Comparison of ENCODE assay signal across 8 cellular contexts in the genomic region with DNA sequence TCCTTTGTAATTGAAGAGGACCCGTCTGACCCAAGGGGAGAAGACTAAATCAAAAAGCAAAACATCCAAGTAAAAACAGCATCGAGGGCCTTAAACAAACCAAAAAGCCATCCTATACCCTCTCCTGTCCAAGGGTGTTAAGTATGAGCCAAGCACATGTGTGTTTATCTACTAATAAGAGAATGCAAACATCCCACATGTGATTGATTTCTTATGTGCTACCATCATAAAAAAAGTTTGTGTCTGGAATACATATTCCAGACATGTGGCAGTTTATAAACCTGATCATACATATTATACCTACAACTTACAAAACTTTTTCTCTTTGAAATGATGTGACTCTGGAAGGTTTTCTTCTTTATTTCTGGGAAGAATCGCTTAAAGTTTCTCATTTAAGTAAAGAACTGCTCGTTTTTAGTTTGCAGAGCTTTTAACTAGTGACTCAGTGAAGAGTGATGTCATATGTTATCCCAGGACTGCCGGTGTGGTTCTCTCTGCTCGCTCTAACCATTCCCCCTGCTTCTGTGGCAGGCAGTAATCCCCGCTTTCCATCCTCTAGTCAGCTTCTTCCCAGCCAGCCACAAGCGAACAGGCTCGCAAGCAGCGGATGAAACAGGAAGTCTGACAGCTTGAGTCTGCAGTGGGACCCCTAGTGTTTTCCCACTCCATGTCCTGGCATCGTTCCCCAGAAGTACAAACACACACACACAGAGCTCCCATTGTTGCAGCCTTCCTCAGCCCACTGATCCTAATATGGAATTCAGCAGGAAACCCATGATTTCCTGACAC. TPM values are rescaled to one million over a fixed set of nuclear protein-coding genes. Genes with fewer than 3 reads are reported as not detected.
DNase-seq lines count a peak whose midpoint lies in the region; ATAC-seq, FAIRE-seq and TF ChIP-seq lines count a peak whose summit lies in the region.

No MANE protein-coding gene starts in this region.

- no peak overlapping the region for H4K91ac ChIP-seq in neuronal stem cell (ENCODE audit: low read depth, low read length, poor library complexity)

- peak overlapping the region; percentile 2 for H3K18ac ChIP-seq in neuronal stem cell (ENCODE audit: low read length)

- ATAC-seq in SK-N-SH treated with all-trans-retinoic acid at 6 μM for 48 hours (peak; percentile 96), HG03175 (IDR thresholded peaks at IDR 0.05; ENCODE audit: unreplicated experiment) (no peak), HG02678 (IDR thresholded peaks at IDR 0.05; ENCODE audit: unreplicated experiment) (no peak)

- WGBS in neuronal stem cell (ENCODE audit: extremely low coverage in 2 of 2, insufficient read length in 2 of 2, insufficient replicate concordance in 1 of 2), 2 donors, result no CpG with 5 or more reads among the region's 11 CpGs

- H3K79me2 ChIP-seq in ACC112 (ENCODE audit: control insufficient read depth, insufficient read depth, low read length, unreplicated experiment), result no peaks in the 10 kb centered on the region

- H3K9ac ChIP-seq in neuronal stem cell (ENCODE audit: low read depth, low read length, poor library complexity), result no peak overlapping the region

- H2BK120ac ChIP-seq in neuronal stem cell (ENCODE audit: low read depth, low read length), result no peak overlapping the region

- no peak overlapping the region for H3K23ac ChIP-seq in neuronal stem cell (ENCODE audit: low read depth, low read length, poor library complexity)

- DNase-seq in HuH-7 (ENCODE audit: low spot score) (peak; percentile 15), frontal cortex (ENCODE audit: low spot score in 2 of 2) (peak; percentile 3 to 28), neuronal stem cell (ENCODE audit: low spot score) (peak; percentile 48), NCI-H2196 (lab: John Stamatoyannopoulos, UW; ENCODE audit: unreplicated experiment) (no peak)

- H3K9me3 ChIP-seq in neuronal stem cell (replicated peaks in 1 of 2; ENCODE audit: control insufficient read depth in 2 of 2, insufficient read depth in 1 of 2, low read depth in 1 of 2, low read length in 2 of 2), result no peaks in the 10 kb centered on the region

- no peak overlapping the region for H4K8ac ChIP-seq in neuronal stem cell (ENCODE audit: low read depth, low read length)

- peak overlapping the region; percentile 62 for H3K4me3 ChIP-seq in ACC112 (ENCODE audit: low read depth, low read length)
- H3K4me3 ChIP-seq in neuronal stem cell (ENCODE audit: low read length in 2 of 2), result peak overlapping the region in 1 of 2 donors; percentile 43

- no peak overlapping the region for H2BK5ac ChIP-seq in neuronal stem cell (ENCODE audit: low read length)

- no peak overlapping the region for H3K4ac ChIP-seq in neuronal stem cell (ENCODE audit: low read length)

- H3K4me2 ChIP-seq in neuronal stem cell (ENCODE audit: insufficient read depth, low read length, poor library complexity, severe bottlenecking), result peak overlapping the region; percentile 53

- H3K14ac ChIP-seq in neuronal stem cell (ENCODE audit: low read length), result no peak overlapping the region

- H3K36me3 ChIP-seq in ACC112 (ENCODE audit: insufficient read depth, low read length), result no peaks in the 10 kb centered on the region
- H3K36me3 ChIP-seq in neuronal stem cell (replicated peaks in 1 of 2; ENCODE audit: control insufficient read depth in 2 of 2, insufficient read depth in 2 of 2, low read length in 2 of 2), result no peaks in the 10 kb centered on the region

- H3K27ac ChIP-seq in ACC112 (ENCODE audit: low read depth, low read length) (peak overlapping the region; percentile 39), neuronal stem cell (replicated peaks; ENCODE audit: low read length) (peak overlapping the region; percentile 27)

- H3K4me1 ChIP-seq in ACC112 (ENCODE audit: control insufficient read depth, insufficient read depth, low read length, unreplicated experiment) (peaks cover 14% of the 10 kb centered on the region), neuronal stem cell (ENCODE audit: control insufficient read depth in 2 of 2, insufficient read depth in 1 of 2, low read depth in 1 of 2, low read length in 2 of 2) (peaks cover 5 to 10% of the 10 kb centered on the region in 2 donors)

- no peak for FAIRE-seq in frontal cortex (lab: Jason Lieb, UNC)

- H2BK12ac ChIP-seq in neuronal stem cell (ENCODE audit: low read length), result no peak overlapping the region

- no peaks in the 10 kb centered on the region for H3K27me3 ChIP-seq in ACC112 (ENCODE audit: insufficient read depth, low read length)
- H3K27me3 ChIP-seq in neuronal stem cell (ENCODE audit: control insufficient read depth in 3 of 3, insufficient read depth in 3 of 3, low read depth in 1 of 3, low read length in 3 of 3), result peaks cover 0 to 3% (median 0%) of the 10 kb centered on the region in 3 experiments

- H2AK5ac ChIP-seq in neuronal stem cell (ENCODE audit: low read depth, low read length), result no peak overlapping the region

- no peak overlapping the region for H2BK15ac ChIP-seq in neuronal stem cell (ENCODE audit: low read length)

- H2AFZ ChIP-seq in ACC112 (ENCODE audit: low read length, unreplicated experiment) (peak overlapping the region; percentile 62), neuronal stem cell (ENCODE audit: low read length) (peak overlapping the region; percentile 86)

- H3K79me1 ChIP-seq in neuronal stem cell (ENCODE audit: low read depth, low read length), result no peaks in the 10 kb centered on the region

TF ChIP-seq in SK-N-SH treated with all-trans-retinoic acid at 6 μM for 48 hours, 23 proteins besides CTCF, POLR2A, EP300 and RAD21 (continues in another document):
- TF ChIP-seq, protein P1, sequence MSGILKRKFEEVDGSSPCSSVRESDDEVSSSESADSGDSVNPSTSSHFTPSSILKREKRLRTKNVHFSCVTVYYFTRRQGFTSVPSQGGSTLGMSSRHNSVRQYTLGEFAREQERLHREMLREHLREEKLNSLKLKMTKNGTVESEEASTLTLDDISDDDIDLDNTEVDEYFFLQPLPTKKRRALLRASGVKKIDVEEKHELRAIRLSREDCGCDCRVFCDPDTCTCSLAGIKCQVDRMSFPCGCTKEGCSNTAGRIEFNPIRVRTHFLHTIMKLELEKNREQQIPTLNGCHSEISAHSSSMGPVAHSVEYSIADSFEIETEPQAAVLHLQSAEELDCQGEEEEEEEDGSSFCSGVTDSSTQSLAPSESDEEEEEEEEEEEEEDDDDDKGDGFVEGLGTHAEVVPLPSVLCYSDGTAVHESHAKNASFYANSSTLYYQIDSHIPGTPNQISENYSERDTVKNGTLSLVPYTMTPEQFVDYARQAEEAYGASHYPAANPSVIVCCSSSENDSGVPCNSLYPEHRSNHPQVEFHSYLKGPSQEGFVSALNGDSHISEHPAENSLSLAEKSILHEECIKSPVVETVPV (CRISPR knock-in tag; IDR thresholded peaks at IDR 0.05), result no peak
- TF ChIP-seq ZFP3 (CRISPR knock-in tag; IDR thresholded peaks at IDR 0.05) (no peak), RARB (CRISPR knock-in tag; IDR thresholded peaks at IDR 0.05) (no peak), CSDC2 (CRISPR knock-in tag; IDR thresholded peaks at IDR 0.05) (no peak), ZNF565 (CRISPR knock-in tag; conservative IDR thresholded peaks at IDR 0.05; ENCODE audit: low read depth) (no peak), BACH2 (CRISPR knock-in tag; IDR thresholded peaks at IDR 0.05; ENCODE audit: borderline replicate concordance) (no peak), ZC3H10 (CRISPR knock-in tag; IDR thresholded peaks at IDR 0.05) (no peak), TCF4 (CRISPR knock-in tag; IDR thresholded peaks at IDR 0.05; ENCODE audit: borderline replicate concordance) (no peak), OSR1 (CRISPR knock-in tag; IDR thresholded peaks at IDR 0.05) (no peak), GLIS3 (CRISPR knock-in tag; IDR thresholded peaks at IDR 0.05) (no peak), PPARA (CRISPR knock-in tag; IDR thresholded peaks at IDR 0.05; ENCODE audit: borderline replicate concordance) (no peak), ISL1 (CRISPR knock-in tag; IDR thresholded peaks at IDR 0.05) (no peak), ZFP30 (CRISPR knock-in tag; IDR thresholded peaks at IDR 0.05) (no peak), ZNF8 (CRISPR knock-in tag; IDR thresholded peaks at IDR 0.05) (no peak)
- TF ChIP-seq, protein P2, sequence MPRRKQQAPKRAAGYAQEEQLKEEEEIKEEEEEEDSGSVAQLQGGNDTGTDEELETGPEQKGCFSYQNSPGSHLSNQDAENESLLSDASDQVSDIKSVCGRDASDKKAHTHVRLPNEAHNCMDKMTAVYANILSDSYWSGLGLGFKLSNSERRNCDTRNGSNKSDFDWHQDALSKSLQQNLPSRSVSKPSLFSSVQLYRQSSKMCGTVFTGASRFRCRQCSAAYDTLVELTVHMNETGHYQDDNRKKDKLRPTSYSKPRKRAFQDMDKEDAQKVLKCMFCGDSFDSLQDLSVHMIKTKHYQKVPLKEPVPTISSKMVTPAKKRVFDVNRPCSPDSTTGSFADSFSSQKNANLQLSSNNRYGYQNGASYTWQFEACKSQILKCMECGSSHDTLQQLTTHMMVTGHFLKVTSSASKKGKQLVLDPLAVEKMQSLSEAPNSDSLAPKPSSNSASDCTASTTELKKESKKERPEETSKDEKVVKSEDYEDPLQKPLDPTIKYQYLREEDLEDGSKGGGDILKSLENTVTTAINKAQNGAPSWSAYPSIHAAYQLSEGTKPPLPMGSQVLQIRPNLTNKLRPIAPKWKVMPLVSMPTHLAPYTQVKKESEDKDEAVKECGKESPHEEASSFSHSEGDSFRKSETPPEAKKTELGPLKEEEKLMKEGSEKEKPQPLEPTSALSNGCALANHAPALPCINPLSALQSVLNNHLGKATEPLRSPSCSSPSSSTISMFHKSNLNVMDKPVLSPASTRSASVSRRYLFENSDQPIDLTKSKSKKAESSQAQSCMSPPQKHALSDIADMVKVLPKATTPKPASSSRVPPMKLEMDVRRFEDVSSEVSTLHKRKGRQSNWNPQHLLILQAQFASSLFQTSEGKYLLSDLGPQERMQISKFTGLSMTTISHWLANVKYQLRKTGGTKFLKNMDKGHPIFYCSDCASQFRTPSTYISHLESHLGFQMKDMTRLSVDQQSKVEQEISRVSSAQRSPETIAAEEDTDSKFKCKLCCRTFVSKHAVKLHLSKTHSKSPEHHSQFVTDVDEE (CRISPR knock-in tag; IDR thresholded peaks at IDR 0.05), result no peak

RNA-seq across cellular contexts. Expression of a gene that starts 0.4 kb away (rescaled TPM):
- total RNA-seq in frontal cortex, result 4.5 TPM
- 0.26 TPM for polyA plus RNA-seq in neuronal stem cell (2013, experiment 1 of 2)
- polyA plus RNA-seq in neuronal stem cell (2013, experiment 2 of 2), result 0.25 TPM
